ENCODE assay signal across 2 cellular contexts in genomic region chr2:120765031-120765910, GRCh38.
TF ChIP-seq lines count a peak whose summit lies in the region.

No MANE protein-coding gene starts in this region.

TF ChIP-seq in liver, 16 proteins besides CTCF, POLR2A, EP300 and RAD21 (continued from another document):
- TF ChIP-seq, protein P1, sequence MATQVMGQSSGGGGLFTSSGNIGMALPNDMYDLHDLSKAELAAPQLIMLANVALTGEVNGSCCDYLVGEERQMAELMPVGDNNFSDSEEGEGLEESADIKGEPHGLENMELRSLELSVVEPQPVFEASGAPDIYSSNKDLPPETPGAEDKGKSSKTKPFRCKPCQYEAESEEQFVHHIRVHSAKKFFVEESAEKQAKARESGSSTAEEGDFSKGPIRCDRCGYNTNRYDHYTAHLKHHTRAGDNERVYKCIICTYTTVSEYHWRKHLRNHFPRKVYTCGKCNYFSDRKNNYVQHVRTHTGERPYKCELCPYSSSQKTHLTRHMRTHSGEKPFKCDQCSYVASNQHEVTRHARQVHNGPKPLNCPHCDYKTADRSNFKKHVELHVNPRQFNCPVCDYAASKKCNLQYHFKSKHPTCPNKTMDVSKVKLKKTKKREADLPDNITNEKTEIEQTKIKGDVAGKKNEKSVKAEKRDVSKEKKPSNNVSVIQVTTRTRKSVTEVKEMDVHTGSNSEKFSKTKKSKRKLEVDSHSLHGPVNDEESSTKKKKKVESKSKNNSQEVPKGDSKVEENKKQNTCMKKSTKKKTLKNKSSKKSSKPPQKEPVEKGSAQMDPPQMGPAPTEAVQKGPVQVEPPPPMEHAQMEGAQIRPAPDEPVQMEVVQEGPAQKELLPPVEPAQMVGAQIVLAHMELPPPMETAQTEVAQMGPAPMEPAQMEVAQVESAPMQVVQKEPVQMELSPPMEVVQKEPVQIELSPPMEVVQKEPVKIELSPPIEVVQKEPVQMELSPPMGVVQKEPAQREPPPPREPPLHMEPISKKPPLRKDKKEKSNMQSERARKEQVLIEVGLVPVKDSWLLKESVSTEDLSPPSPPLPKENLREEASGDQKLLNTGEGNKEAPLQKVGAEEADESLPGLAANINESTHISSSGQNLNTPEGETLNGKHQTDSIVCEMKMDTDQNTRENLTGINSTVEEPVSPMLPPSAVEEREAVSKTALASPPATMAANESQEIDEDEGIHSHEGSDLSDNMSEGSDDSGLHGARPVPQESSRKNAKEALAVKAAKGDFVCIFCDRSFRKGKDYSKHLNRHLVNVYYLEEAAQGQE (IDR thresholded peaks at IDR 0.05), result no peak
- TF ChIP-seq FOXA2 (IDR thresholded peaks at IDR 0.05) (no peak), HNF4A (conservative IDR thresholded peaks at IDR 0.05) (no peak), FOXA1 (IDR thresholded peaks at IDR 0.05) (no peak), YY1 (IDR thresholded peaks at IDR 0.05) (no peak), SP1 (IDR thresholded peaks at IDR 0.05) (no peak), NR2F2 (IDR thresholded peaks at IDR 0.05) (no peak)

TF ChIP-seq in HepG2, 621 proteins besides CTCF, POLR2A, EP300 and RAD21 (continued from another document):
- TF ChIP-seq POGK (CRISPR knock-in tag; conservative IDR thresholded peaks at IDR 0.05), result no peak
- TF ChIP-seq HOXA5 (CRISPR knock-in tag; IDR thresholded peaks at IDR 0.05), result no peak
- no peak for TF ChIP-seq RELA (CRISPR knock-in tag; IDR thresholded peaks at IDR 0.05)
- no peak for TF ChIP-seq MBNL3 (CRISPR knock-in tag; conservative IDR thresholded peaks at IDR 0.05)
- TF ChIP-seq ZNF891 (CRISPR knock-in tag; IDR thresholded peaks at IDR 0.05), result no peak
- no peak for TF ChIP-seq FOXK1 (CRISPR knock-in tag; IDR thresholded peaks at IDR 0.05; ENCODE audit: borderline replicate concordance, low read depth)
- no peak for TF ChIP-seq ZNF207 (IDR thresholded peaks at IDR 0.05; ENCODE audit: borderline replicate concordance)
- TF ChIP-seq SMARCE1 (IDR thresholded peaks at IDR 0.05; ENCODE audit: borderline replicate concordance), result no peak
- no peak for TF ChIP-seq MYPOP (CRISPR knock-in tag; IDR thresholded peaks at IDR 0.05)
- TF ChIP-seq NRL (CRISPR knock-in tag; IDR thresholded peaks at IDR 0.05; ENCODE audit: borderline replicate concordance), result no peak
- no peak for TF ChIP-seq ZFP36L2 (CRISPR knock-in tag; IDR thresholded peaks at IDR 0.05)
- TF ChIP-seq KDM2A (CRISPR knock-in tag; IDR thresholded peaks at IDR 0.05; ENCODE audit: borderline replicate concordance, low read depth), result no peak
- no peak for TF ChIP-seq ZKSCAN8 (CRISPR knock-in tag; IDR thresholded peaks at IDR 0.05; ENCODE audit: borderline replicate concordance)
- no peak for TF ChIP-seq ZNF546 (CRISPR knock-in tag; conservative IDR thresholded peaks at IDR 0.05)
- TF ChIP-seq ZNF160 (CRISPR knock-in tag; IDR thresholded peaks at IDR 0.05), result no peak
